25 cellular contexts compared by ENCODE assay signal in genomic region chr7:11895352-11895751, GRCh38.
"Had no signal": no experiment of that assay in that cellular context is flagged by ENCODE, and none has a peak within 500 bp of the region (broad histone marks: within the 10 kb centered on the region; RNA-seq: fewer than 3 reads in every experiment).

No MANE protein-coding gene starts in this region.

- H3K4me1 ChIP-seq: breast epithelium, esophagus muscularis mucosa, gastrocnemius medialis, transverse colon, uterus had no signal

- H3K27me3 ChIP-seq: breast epithelium, esophagus muscularis mucosa, gastrocnemius medialis, sigmoid colon, transverse colon, uterus had no signal

- H3K27me3 Mint-ChIP-seq: activated naive CD8-positive, alpha-beta T cell treated with anti-CD3 and anti-CD28 coated beads for 36 hours; activated T-cell treated with anti-CD3 and anti-CD28 coated beads, Interleukin-2, amount 50 U/mL, for 24 hours; activated T-helper 17 cell treated with anti-CD3 and anti-CD28 coated beads, Interleukin-2, amount 50 U/mL, for 72 hours; memory B cell; natural killer cell treated with Interleukin-12 subunit alpha and Interleukin-12 subunit beta and Interleukin-15 and Interleukin-18, amount 100 ng/mL, for 72 hours; progenitor cell of endocrine pancreas; stimulated activated naive B cell treated with anti-CD40 and anti-IgM and Interleukin-4, amounts not matched to agents 10 μg/mL and 1 μg/mL and 100 μg/mL, for 72 hours had no signal

- H3K9me3 Mint-ChIP-seq: activated naive CD8-positive, alpha-beta T cell treated with anti-CD3 and anti-CD28 coated beads for 36 hours; activated T-cell treated with anti-CD3 and anti-CD28 coated beads, Interleukin-2, amount 50 U/mL, for 24 hours; activated T-helper 17 cell treated with anti-CD3 and anti-CD28 coated beads, Interleukin-2, amount 50 U/mL, for 72 hours; memory B cell; stimulated activated naive B cell treated with anti-CD40 and anti-IgM and Interleukin-4, amounts not matched to agents 10 μg/mL and 1 μg/mL and 100 μg/mL, for 72 hours had no signal

- H3K4me3 Mint-ChIP-seq: activated naive CD8-positive, alpha-beta T cell treated with anti-CD3 and anti-CD28 coated beads for 36 hours; activated T-cell treated with anti-CD3 and anti-CD28 coated beads, Interleukin-2, amount 50 U/mL, for 24 hours; activated T-helper 17 cell treated with anti-CD3 and anti-CD28 coated beads, Interleukin-2, amount 50 U/mL, for 72 hours; memory B cell; natural killer cell treated with Interleukin-12 subunit alpha and Interleukin-12 subunit beta and Interleukin-15 and Interleukin-18, amount 100 ng/mL, for 72 hours; stimulated activated naive B cell treated with anti-CD40 and anti-IgM and Interleukin-4, amounts not matched to agents 10 μg/mL and 1 μg/mL and 100 μg/mL, for 72 hours; WTC11 had no signal

- H3K27ac Mint-ChIP-seq: activated naive CD8-positive, alpha-beta T cell treated with anti-CD3 and anti-CD28 coated beads for 36 hours; activated T-cell treated with anti-CD3 and anti-CD28 coated beads, Interleukin-2, amount 50 U/mL, for 24 hours; activated T-helper 17 cell treated with anti-CD3 and anti-CD28 coated beads, Interleukin-2, amount 50 U/mL, for 72 hours; memory B cell; natural killer cell treated with Interleukin-12 subunit alpha and Interleukin-12 subunit beta and Interleukin-15 and Interleukin-18, amount 100 ng/mL, for 72 hours; progenitor cell of endocrine pancreas; stimulated activated naive B cell treated with anti-CD40 and anti-IgM and Interleukin-4, amounts not matched to agents 10 μg/mL and 1 μg/mL and 100 μg/mL, for 72 hours; WTC11 had no signal

- H3K36me3 Mint-ChIP-seq: activated naive CD8-positive, alpha-beta T cell treated with anti-CD3 and anti-CD28 coated beads for 36 hours; memory B cell; natural killer cell treated with Interleukin-12 subunit alpha and Interleukin-12 subunit beta and Interleukin-15 and Interleukin-18, amount 100 ng/mL, for 72 hours; stimulated activated naive B cell treated with anti-CD40 and anti-IgM and Interleukin-4, amounts not matched to agents 10 μg/mL and 1 μg/mL and 100 μg/mL, for 72 hours had no signal

- H3K9me3 ChIP-seq: esophagus muscularis mucosa, gastrocnemius medialis, sigmoid colon, transverse colon, uterus had no signal

- DNase-seq: activated CD4-positive, alpha-beta T cell treated with anti-CD3 and anti-CD28 coated beads, Interleukin-2, amount 50 U/mL, for 4 hours; activated CD8-positive, alpha-beta memory T cell treated with anti-CD3 and anti-CD28 coated beads for 24 hours; activated CD8-positive, alpha-beta memory T cell treated with anti-CD3 and anti-CD28 coated beads, Interleukin-2, amount 50 U/mL, for 4 hours; activated naive CD4-positive, alpha-beta T cell treated with Interleukin-2 at 50 U/mL for 16 hours; activated naive CD8-positive, alpha-beta T cell treated with anti-CD3 and anti-CD28 coated beads for 36 hours; activated T-cell treated with anti-CD3 and anti-CD28 coated beads, Interleukin-2, amount 50 U/mL, for 24 hours; cerebellar nuclear complex; gastrocnemius medialis; head of caudate nucleus; hypothalamus; retina; sigmoid colon; stimulated activated CD4-positive, alpha-beta T cell treated with anti-CD3 and anti-CD28 coated beads, Interleukin-15, amount 100 ng/mL, for 24 hours; stimulated activated naive B cell treated with anti-CD40 and anti-IgM and Interleukin-4, amounts not matched to agents 10 μg/mL and 1 μg/mL and 100 μg/mL, for 72 hours; transverse colon; uterus had no signal

- H3K4me1 Mint-ChIP-seq: activated naive CD8-positive, alpha-beta T cell treated with anti-CD3 and anti-CD28 coated beads for 36 hours; activated T-helper 17 cell treated with anti-CD3 and anti-CD28 coated beads, Interleukin-2, amount 50 U/mL, for 72 hours; memory B cell; stimulated activated naive B cell treated with anti-CD40 and anti-IgM and Interleukin-4, amounts not matched to agents 10 μg/mL and 1 μg/mL and 100 μg/mL, for 72 hours had no signal

- H3K27ac ChIP-seq: breast epithelium, coronary artery, esophagus muscularis mucosa, gastrocnemius medialis, sigmoid colon, transverse colon, uterus had no signal

- ATAC-seq: activated T-helper 17 cell treated with anti-CD3 and anti-CD28 coated beads, Interleukin-2, amount 50 U/mL, for 72 hours; gastrocnemius medialis; natural killer cell treated with Interleukin-12 subunit alpha and Interleukin-12 subunit beta and Interleukin-15 and Interleukin-18, amount 100 ng/mL, for 72 hours; WTC11 had no signal

- H3K36me3 ChIP-seq: breast epithelium, esophagus muscularis mucosa, gastrocnemius medialis, sigmoid colon, transverse colon, uterus had no signal

- H3K4me3 ChIP-seq: breast epithelium, coronary artery, esophagus muscularis mucosa, gastrocnemius medialis, sigmoid colon, smooth muscle cell, transverse colon, uterus had no signal
